1 cellular context compared by ENCODE assay signal in genomic region chr17:36036240-36036639, GRCh38.
TF ChIP-seq lines count a peak whose summit lies in the region.

No MANE protein-coding gene starts in this region.

TF ChIP-seq in GM12878, 131 proteins besides CTCF, POLR2A, EP300 and RAD21:
- TF ChIP-seq E2F4 (IDR thresholded peaks at IDR 0.05; ENCODE audit: low read depth, low read length): no peak
- TF ChIP-seq SPI1 (IDR thresholded peaks at IDR 0.05; ENCODE audit: borderline replicate concordance, insufficient read depth, low read depth, low read length): peak; percentile 59; the same call in 1 of the 2 replicates
TF ChIP-seq in GM12878: peak in this region for 1.
